In genomic region chr7:135847242-135847641, GRCh38 we compare ENCODE assay signal across 4 cellular contexts.
"Had no signal": no experiment of that assay in that cellular context is flagged by ENCODE, and none has a peak within 500 bp of the region (broad histone marks: within the 10 kb centered on the region; RNA-seq: fewer than 3 reads in every experiment).

No MANE protein-coding gene starts in this region.

- H3K4me3 ChIP-seq: K562 had no signal

- H3K4me3 Mint-ChIP-seq: IgD-negative memory B cell had no signal

- DNase-seq: IMR-90 had no signal

- ATAC-seq: HepG2 had no signal

- H3K27ac Mint-ChIP-seq: IgD-negative memory B cell had no signal

- H3K36me3 Mint-ChIP-seq: IgD-negative memory B cell had no signal
